1 cellular context compared by ENCODE assay signal in the genomic region with DNA sequence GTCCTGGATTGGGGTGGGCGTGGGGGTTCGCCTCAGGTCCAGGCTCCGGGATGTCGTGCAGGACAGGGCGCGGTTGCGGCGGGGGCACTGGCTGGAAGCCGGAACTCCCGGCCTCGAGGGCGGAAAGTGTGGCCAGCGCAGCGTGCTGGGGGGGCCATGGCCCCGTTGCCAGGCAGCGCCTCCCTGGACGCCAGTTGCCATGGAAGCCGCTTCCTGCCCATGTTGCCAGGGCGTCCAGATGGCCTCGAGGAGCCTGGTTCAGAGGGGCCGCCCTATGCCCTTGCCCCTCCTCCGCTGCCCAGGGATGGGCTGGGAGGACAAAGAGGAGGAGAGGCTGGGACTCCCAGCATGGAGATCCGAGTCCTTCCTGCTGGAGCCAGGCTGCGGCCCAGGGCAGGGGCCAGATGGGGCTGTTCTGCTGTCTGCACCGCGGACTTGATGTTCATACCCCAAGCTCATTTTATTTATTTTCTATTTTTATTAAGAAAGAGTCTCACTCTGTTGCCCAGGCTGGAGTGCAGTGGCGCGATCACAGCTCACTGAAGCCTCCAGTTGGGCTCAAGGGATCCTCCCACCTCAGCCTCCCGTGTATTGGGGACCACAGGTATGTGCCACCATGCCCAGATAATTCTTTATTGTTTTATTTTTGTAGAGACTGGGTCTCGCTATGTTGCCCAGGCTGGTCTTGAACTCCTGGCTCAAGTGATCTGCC.
TF ChIP-seq lines count a peak whose summit lies in the region.

No MANE protein-coding gene starts in this region.

TF ChIP-seq in endothelial cell of umbilical vein, 7 proteins besides CTCF, POLR2A, EP300 and RAD21 (continued from another document):
- TF ChIP-seq, protein P1, sequence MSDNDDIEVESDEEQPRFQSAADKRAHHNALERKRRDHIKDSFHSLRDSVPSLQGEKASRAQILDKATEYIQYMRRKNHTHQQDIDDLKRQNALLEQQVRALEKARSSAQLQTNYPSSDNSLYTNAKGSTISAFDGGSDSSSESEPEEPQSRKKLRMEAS (IDR thresholded peaks at IDR 0.05; ENCODE audit: insufficient read depth, insufficient read length), result peak; percentile 61
- no peak for TF ChIP-seq GATA2 (IDR thresholded peaks at IDR 0.05; ENCODE audit: insufficient read depth, insufficient read length, low read depth, low read length)
